Comparison of ENCODE assay signal across 12 cellular contexts in the genomic region with DNA sequence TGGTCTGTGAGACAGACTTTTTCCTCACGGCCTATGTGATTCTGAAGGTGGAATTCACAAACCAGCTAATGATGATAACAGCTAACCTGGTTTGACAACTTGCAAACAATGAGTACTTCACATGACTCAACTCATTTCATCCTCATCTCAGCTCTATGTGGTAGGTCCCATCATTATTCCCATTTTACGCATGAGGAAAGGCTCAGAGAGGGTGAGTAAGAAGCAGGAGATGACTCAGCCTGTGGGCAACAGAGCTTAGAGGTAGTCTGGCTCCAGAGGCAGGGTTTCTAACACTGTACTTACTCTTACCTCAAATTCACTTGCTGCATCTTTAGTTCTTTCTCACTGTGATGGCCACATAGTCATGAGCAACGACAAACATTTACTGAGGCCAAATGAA. TPM values are rescaled to one million over a fixed set of nuclear protein-coding genes. Genes with fewer than 3 reads are reported as not detected.
DNase-seq lines count a peak whose midpoint lies in the region; ATAC-seq and TF ChIP-seq lines count a peak whose summit lies in the region.
"Had no signal": no experiment of that assay in that cellular context is flagged by ENCODE, and none has a peak within 500 bp of the region (broad histone marks: within the 10 kb centered on the region; RNA-seq: fewer than 3 reads in every experiment).

No MANE protein-coding gene starts in this region.

- no peaks in the 10 kb centered on the region for H3K9me3 ChIP-seq in gastrocnemius medialis

- H3K9me3 Mint-ChIP-seq in brain, result peaks cover 0 to 8% (median 0%) of the 10 kb centered on the region in 5 experiments
- H3K9me3 Mint-ChIP-seq: central memory CD8-positive, alpha-beta T cell had no signal

- no peak for TF ChIP-seq CTCF in brain (conservative IDR thresholded peaks at IDR 0.05)
- no peak for TF ChIP-seq CTCF in gastrocnemius medialis (IDR thresholded peaks at IDR 0.05 in 4 of 5, conservative IDR thresholded peaks at IDR 0.05 in 1 of 5)

- H3K27me3 Mint-ChIP-seq in brain, result peaks cover 7% of the 10 kb centered on the region

- H3K4me3 Mint-ChIP-seq in brain, result no peak overlapping the region
- H3K4me3 Mint-ChIP-seq: central memory CD8-positive, alpha-beta T cell had no signal

- ATAC-seq in gastrocnemius medialis, result no peak

- H3K27ac Mint-ChIP-seq in brain, result peak overlapping the region in 4 of 5 experiments; percentile 26 to 52 (median 41)

- no peak for TF ChIP-seq POLR2A in gastrocnemius medialis (IDR thresholded peaks at IDR 0.05)

- intact Hi-C loops in gastrocnemius medialis (cut with DNase I; ENCODE audit: low total_unique reads), result no loop called here

- no peaks in the 10 kb centered on the region for H3K27me3 ChIP-seq in gastrocnemius medialis

- H3K36me3 Mint-ChIP-seq in brain, result no peaks in the 10 kb centered on the region

- H3K36me3 ChIP-seq in gastrocnemius medialis, result no peaks in the 10 kb centered on the region

- in situ Hi-C loops in Caki2 (cut with HindIII; ENCODE audit: low pct_unique_long_range_greater_than_20kb, low sequenced_read_pairs), result loop anchor here (25.0 kb wide), 1 partner anchor 413 kb away; no protein-coding TSS in a partner anchor
- in situ Hi-C loops in gastrocnemius medialis (cut with MboI; ENCODE audit: low sequenced_read_pairs in 4 of 4), result loop anchor here in 1 of 4 donors (25.0 kb wide), 1 partner anchor 338 kb away; no protein-coding TSS in a partner anchor

- H3K4me3 ChIP-seq in gastrocnemius medialis, result no peak overlapping the region

- H3K4me1 ChIP-seq in gastrocnemius medialis, result no peaks in the 10 kb centered on the region

- peaks cover 51% of the 10 kb centered on the region for H3K4me1 Mint-ChIP-seq in brain
- H3K4me1 Mint-ChIP-seq: central memory CD8-positive, alpha-beta T cell had no signal

- DNase-seq in Caki2 (ENCODE audit: low read depth), result peak; percentile 13
- peak; percentile 63 for DNase-seq in HCEC 1CT
- peak; percentile 98 for DNase-seq in kidney tubule cell (ENCODE audit: low spot score)
- no peak for DNase-seq in T-helper 1 cell
- no peak for DNase-seq in gastrocnemius medialis
- no peak for DNase-seq in activated gamma-delta T cell (lab: John Stamatoyannopoulos, UW)
- DNase-seq: NCI-H1048, NCI-H510A treated with DMSO at 0.1 percent for 48 hours, retina, RPMI8226 had no signal

- no peak overlapping the region for H3K27ac ChIP-seq in gastrocnemius medialis

RNA-seq across cellular contexts. Expression of a gene that starts 25.8 kb away (rescaled TPM):
- 40.6 and 49.6 TPM in 2 replicates for total RNA-seq in Caki2 (2014; rRNA removed; shearing (Covaris generic); ENCODE audit: low replicate concordance)
- 39.4 TPM for polyA plus RNA-seq in brain (ENCODE audit: insufficient read depth, low read depth, low replicate concordance)
- 100 to 1,000 TPM; 150 to 220 (median 180) TPM for total RNA-seq in gastrocnemius medialis

Comparison
In these comparisons a context has a peak if more than half of its experiments do, and no peak if none do; other contexts are left out.
1. DNase-seq: peak in Caki2 (single experiment), HCEC 1CT (single experiment) and kidney tubule cell (single experiment); none in T-helper 1 cell (0 of 5), gastrocnemius medialis (0 of 2) and activated gamma-delta T cell (single experiment).